Comparison of ENCODE assay signal across 9 cellular contexts in genomic region chr18:54958711-54959625, GRCh38. TPM values are rescaled to one million over a fixed set of nuclear protein-coding genes. Genes with fewer than 3 reads are reported as not detected.
DNase-seq lines count a peak whose midpoint lies in the region; ATAC-seq and TF ChIP-seq lines count a peak whose summit lies in the region.
"Had no signal": no experiment of that assay in that cellular context is flagged by ENCODE, and none has a peak within 500 bp of the region (broad histone marks: within the 10 kb centered on the region; RNA-seq: fewer than 3 reads in every experiment).

Gene CCDC68 (minus strand): TSS chr18:54959461. CDS start chr18:54942791, 16,670 bp downstream.

- H3K4me3 Mint-ChIP-seq in mesothelial cell of epicardium, result no peak within 1 kb of the TSS

- H3K9me3 ChIP-seq in testis, result no peaks in the 10 kb centered on the region

- TF ChIP-seq POLR2A in testis (IDR thresholded peaks at IDR 0.05), result no peak

- intact Hi-C loops in testis (cut with DNase I; ENCODE audit: low total_unique reads), result no loop called here

- TF ChIP-seq CTCF in cardiac fibroblast (IDR thresholded peaks at IDR 0.05; ENCODE audit: low read depth, low read length), result no peak
- no peak for TF ChIP-seq CTCF in testis (IDR thresholded peaks at IDR 0.05)
- TF ChIP-seq CTCF in mesothelial cell of epicardium (IDR thresholded peaks at IDR 0.05; ENCODE audit: unreplicated experiment), result no peak

- H3K4me1 Mint-ChIP-seq in mesothelial cell of epicardium, result peaks cover 10% of the 10 kb centered on the region

- H3K36me3 ChIP-seq in testis (ENCODE audit: low read depth, missing control alignments), result no peaks in the 10 kb centered on the region

- H3K27ac Mint-ChIP-seq in mesothelial cell of epicardium, result no peak within 1 kb of the TSS

- WGBS in testis, 2 donors, result 18 to 26% methylated on average over 39 to 41 of the region's 57 CpGs

- no peaks in the 10 kb centered on the region for H3K27me3 Mint-ChIP-seq in mesothelial cell of epicardium (ENCODE audit: low read depth)

- H3K9me3 Mint-ChIP-seq in mesothelial cell of epicardium, result no peaks in the 10 kb centered on the region

- peak; percentile 35 for DNase-seq in NCI-H748 (lab: John Stamatoyannopoulos, UW; ENCODE audit: unreplicated experiment)
- DNase-seq in NCI-H748 treated with DMSO at 0.1 percent for 48 hours (lab: John Stamatoyannopoulos, UW), result no peak
- DNase-seq in cardiac fibroblast (ENCODE audit: low read depth in 2 of 2), result peak; percentile 48 to 60
- DNase-seq in kidney tubule cell (ENCODE audit: low spot score), result peak; percentile 57
- DNase-seq in testis, result peak; percentile 62
- no peak for DNase-seq in mesothelial cell of epicardium (ENCODE audit: low spot score in 2 of 2, unreplicated experiment in 2 of 2)
- no peak for DNase-seq in nucleus accumbens (lab: John Stamatoyannopoulos, UW)
- DNase-seq: naive B cell had no signal

- H3K4me3 ChIP-seq in cardiac fibroblast (replicated peaks in 1 of 2; ENCODE audit: low read depth in 2 of 2, low read length in 2 of 2) (peak within 1 kb of the TSS; percentile 66 to 70), testis (peak within 1 kb of the TSS; percentile 59 to 65)

- peaks cover 9% of the 10 kb centered on the region for H3K4me1 ChIP-seq in testis

- H3K27me3 ChIP-seq in testis, result no peaks in the 10 kb centered on the region

- no peak for ATAC-seq in HG03457 (IDR thresholded peaks at IDR 0.05; ENCODE audit: unreplicated experiment)

- H3K36me3 Mint-ChIP-seq in mesothelial cell of epicardium, result no peaks in the 10 kb centered on the region

- H3K27ac ChIP-seq in testis, result peak within 1 kb of the TSS; percentile 62 to 71

RNA-seq across cellular contexts. Expression of gene CCDC68, which starts in this region (rescaled TPM):
- total RNA-seq in testis (10 to 100 TPM; 35.7 to 54.1 TPM), mesothelial cell of epicardium (not detected in 3 replicates)
- 8.5 TPM for polyA plus RNA-seq in testis (ENCODE audit: insufficient read depth, low read depth, low replicate concordance)

Comparison
In these comparisons a context has a peak if more than half of its experiments do, and no peak if none do; other contexts are left out.
1. RNA of gene CCDC68 (total RNA-seq): 35.7 to 54.1 TPM in testis; not detected in mesothelial cell of epicardium; every median in the first group is over 10 times any median in the second.
2. DNase-seq: peak in NCI-H748 (single experiment), cardiac fibroblast (2 of 2), kidney tubule cell (single experiment) and testis (single experiment); none in NCI-H748 treated with DMSO at 0.1 percent for 48 hours (single experiment), mesothelial cell of epicardium (0 of 2) and nucleus accumbens (0 of 56).